In the genomic region with DNA sequence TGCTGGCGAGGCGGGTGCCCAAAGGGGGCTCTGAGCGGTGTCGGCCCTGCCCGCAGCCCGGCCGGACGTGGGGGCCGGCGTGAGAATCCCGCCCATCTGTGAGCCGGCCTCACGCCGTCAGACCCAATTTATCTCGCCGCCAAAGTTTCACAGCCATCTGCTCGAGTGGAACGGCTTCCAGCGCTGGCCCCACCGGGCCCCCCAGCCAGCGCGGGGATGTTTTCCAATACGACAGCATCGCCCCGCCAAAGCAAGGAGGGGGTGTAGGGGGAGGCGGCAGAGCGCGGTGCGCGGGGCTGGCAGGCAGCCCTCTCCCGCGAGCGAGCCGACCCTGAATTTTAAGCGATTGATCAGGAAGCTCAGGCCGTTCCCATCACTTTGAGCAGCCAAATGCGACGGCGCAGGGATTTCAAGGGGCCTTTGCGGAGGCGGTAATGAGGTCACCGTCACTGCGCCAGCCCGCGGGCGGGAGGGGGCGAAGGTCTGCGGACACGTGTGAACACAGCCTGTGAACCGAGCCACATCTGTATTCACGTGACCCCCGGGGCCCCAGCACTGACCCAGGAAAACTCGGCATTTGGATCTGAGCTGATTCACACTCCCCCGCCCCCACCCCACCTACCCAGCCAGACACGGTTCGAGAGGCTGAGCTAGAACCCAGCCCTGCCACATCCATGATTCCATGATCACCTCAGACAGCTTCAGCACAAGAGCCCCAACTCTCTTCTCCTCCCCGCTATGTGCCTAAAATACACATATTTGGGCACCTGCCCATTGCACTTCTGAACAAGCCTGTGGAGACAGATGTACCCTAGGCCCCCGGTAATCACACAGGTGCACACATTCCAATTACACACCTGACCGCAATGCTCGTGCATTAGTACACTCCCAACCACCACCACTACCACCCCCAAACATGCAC, we compare ENCODE assay signal across 1 cellular context.
TF ChIP-seq lines count a peak whose summit lies in the region.

No MANE protein-coding gene starts in this region.

TF ChIP-seq in K562, 482 proteins besides CTCF, POLR2A, EP300 and RAD21 (continued from another document and continues in another):
- TF ChIP-seq, protein P1, sequence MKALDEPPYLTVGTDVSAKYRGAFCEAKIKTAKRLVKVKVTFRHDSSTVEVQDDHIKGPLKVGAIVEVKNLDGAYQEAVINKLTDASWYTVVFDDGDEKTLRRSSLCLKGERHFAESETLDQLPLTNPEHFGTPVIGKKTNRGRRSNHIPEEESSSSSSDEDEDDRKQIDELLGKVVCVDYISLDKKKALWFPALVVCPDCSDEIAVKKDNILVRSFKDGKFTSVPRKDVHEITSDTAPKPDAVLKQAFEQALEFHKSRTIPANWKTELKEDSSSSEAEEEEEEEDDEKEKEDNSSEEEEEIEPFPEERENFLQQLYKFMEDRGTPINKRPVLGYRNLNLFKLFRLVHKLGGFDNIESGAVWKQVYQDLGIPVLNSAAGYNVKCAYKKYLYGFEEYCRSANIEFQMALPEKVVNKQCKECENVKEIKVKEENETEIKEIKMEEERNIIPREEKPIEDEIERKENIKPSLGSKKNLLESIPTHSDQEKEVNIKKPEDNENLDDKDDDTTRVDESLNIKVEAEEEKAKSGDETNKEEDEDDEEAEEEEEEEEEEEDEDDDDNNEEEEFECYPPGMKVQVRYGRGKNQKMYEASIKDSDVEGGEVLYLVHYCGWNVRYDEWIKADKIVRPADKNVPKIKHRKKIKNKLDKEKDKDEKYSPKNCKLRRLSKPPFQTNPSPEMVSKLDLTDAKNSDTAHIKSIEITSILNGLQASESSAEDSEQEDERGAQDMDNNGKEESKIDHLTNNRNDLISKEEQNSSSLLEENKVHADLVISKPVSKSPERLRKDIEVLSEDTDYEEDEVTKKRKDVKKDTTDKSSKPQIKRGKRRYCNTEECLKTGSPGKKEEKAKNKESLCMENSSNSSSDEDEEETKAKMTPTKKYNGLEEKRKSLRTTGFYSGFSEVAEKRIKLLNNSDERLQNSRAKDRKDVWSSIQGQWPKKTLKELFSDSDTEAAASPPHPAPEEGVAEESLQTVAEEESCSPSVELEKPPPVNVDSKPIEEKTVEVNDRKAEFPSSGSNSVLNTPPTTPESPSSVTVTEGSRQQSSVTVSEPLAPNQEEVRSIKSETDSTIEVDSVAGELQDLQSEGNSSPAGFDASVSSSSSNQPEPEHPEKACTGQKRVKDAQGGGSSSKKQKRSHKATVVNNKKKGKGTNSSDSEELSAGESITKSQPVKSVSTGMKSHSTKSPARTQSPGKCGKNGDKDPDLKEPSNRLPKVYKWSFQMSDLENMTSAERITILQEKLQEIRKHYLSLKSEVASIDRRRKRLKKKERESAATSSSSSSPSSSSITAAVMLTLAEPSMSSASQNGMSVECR (CRISPR knock-in tag; IDR thresholded peaks at IDR 0.05) = 0 out of 2 replicates have a peak, but pooled peaks have one; percentile 16
- no peak for TF ChIP-seq ZNF263 (CRISPR knock-in tag; IDR thresholded peaks at IDR 0.05; ENCODE audit: borderline replicate concordance)
- TF ChIP-seq CXXC5 (CRISPR knock-in tag; IDR thresholded peaks at IDR 0.05) = peak; percentile 63
- no peak for TF ChIP-seq NONO (IDR thresholded peaks at IDR 0.05; ENCODE audit: low read depth in 2 of 2, low read length in 1 of 2)
- peak; percentile 34; the same call in 1 of the 2 replicates for TF ChIP-seq RBFOX2 (IDR thresholded peaks at IDR 0.05; ENCODE audit: low read depth, low read length)
- TF ChIP-seq SPI1 (IDR thresholded peaks at IDR 0.05; ENCODE audit: borderline replicate concordance, low read depth, low read length) = no peak
- TF ChIP-seq PHB (CRISPR knock-in tag; IDR thresholded peaks at IDR 0.05) = no peak
- TF ChIP-seq, protein P2, sequence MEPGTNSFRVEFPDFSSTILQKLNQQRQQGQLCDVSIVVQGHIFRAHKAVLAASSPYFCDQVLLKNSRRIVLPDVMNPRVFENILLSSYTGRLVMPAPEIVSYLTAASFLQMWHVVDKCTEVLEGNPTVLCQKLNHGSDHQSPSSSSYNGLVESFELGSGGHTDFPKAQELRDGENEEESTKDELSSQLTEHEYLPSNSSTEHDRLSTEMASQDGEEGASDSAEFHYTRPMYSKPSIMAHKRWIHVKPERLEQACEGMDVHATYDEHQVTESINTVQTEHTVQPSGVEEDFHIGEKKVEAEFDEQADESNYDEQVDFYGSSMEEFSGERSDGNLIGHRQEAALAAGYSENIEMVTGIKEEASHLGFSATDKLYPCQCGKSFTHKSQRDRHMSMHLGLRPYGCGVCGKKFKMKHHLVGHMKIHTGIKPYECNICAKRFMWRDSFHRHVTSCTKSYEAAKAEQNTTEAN (CRISPR knock-in tag; IDR thresholded peaks at IDR 0.05) = no peak
- peak; percentile 79; the same call in 1 of the 2 replicates for TF ChIP-seq JUND (IDR thresholded peaks at IDR 0.05; ENCODE audit: borderline replicate concordance, low read depth, low read length)
- peak; percentile 21; the same call in 1 of the 3 replicates for TF ChIP-seq JUND (tag; IDR thresholded peaks at IDR 0.05; ENCODE audit: borderline replicate concordance, low read depth, low read length)
- TF ChIP-seq, protein P3, sequence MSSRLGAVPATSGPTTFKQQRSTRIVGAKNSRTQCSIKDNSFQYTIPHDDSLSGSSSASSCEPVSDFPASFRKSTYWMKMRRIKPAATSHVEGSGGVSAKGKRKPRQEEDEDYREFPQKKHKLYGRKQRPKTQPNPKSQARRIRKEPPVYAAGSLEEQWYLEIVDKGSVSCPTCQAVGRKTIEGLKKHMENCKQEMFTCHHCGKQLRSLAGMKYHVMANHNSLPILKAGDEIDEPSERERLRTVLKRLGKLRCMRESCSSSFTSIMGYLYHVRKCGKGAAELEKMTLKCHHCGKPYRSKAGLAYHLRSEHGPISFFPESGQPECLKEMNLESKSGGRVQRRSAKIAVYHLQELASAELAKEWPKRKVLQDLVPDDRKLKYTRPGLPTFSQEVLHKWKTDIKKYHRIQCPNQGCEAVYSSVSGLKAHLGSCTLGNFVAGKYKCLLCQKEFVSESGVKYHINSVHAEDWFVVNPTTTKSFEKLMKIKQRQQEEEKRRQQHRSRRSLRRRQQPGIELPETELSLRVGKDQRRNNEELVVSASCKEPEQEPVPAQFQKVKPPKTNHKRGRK (tag; IDR thresholded peaks at IDR 0.05) = no peak
- no peak for TF ChIP-seq FOXA1 (IDR thresholded peaks at IDR 0.05; ENCODE audit: borderline replicate concordance)
- TF ChIP-seq, protein P4, sequence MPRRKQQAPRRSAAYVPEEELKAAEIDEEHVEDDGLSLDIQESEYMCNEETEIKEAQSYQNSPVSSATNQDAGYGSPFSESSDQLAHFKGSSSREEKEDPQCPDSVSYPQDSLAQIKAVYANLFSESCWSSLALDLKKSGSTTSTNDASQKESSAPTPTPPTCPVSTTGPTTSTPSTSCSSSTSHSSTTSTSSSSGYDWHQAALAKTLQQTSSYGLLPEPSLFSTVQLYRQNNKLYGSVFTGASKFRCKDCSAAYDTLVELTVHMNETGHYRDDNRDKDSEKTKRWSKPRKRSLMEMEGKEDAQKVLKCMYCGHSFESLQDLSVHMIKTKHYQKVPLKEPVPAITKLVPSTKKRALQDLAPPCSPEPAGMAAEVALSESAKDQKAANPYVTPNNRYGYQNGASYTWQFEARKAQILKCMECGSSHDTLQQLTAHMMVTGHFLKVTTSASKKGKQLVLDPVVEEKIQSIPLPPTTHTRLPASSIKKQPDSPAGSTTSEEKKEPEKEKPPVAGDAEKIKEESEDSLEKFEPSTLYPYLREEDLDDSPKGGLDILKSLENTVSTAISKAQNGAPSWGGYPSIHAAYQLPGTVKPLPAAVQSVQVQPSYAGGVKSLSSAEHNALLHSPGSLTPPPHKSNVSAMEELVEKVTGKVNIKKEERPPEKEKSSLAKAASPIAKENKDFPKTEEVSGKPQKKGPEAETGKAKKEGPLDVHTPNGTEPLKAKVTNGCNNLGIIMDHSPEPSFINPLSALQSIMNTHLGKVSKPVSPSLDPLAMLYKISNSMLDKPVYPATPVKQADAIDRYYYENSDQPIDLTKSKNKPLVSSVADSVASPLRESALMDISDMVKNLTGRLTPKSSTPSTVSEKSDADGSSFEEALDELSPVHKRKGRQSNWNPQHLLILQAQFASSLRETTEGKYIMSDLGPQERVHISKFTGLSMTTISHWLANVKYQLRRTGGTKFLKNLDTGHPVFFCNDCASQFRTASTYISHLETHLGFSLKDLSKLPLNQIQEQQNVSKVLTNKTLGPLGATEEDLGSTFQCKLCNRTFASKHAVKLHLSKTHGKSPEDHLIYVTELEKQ (CRISPR knock-in tag; IDR thresholded peaks at IDR 0.05) = no peak
- TF ChIP-seq HMGN3 (IDR thresholded peaks at IDR 0.05; ENCODE audit: borderline replicate concordance, extremely low read depth, insufficient read length, low read depth, low read length) = peak; percentile 29
- no peak for TF ChIP-seq CCAR2 (IDR thresholded peaks at IDR 0.05; ENCODE audit: low read depth, low read length)
- no peak for TF ChIP-seq BRD4 (IDR thresholded peaks at IDR 0.05)
- no peak for TF ChIP-seq ZNF41 (CRISPR knock-in tag; conservative IDR thresholded peaks at IDR 0.05)
- TF ChIP-seq HDAC3 (IDR thresholded peaks at IDR 0.05; ENCODE audit: borderline replicate concordance, partially characterized antibody) = no peak
- no peak; the same call in 1 of the 2 replicates for TF ChIP-seq RAD51 (IDR thresholded peaks at IDR 0.05; ENCODE audit: borderline replicate concordance, low read depth)
- TF ChIP-seq CBFA2T3 (IDR thresholded peaks at IDR 0.05) = no peak
- peak; percentile 23; the same call in 1 of the 2 replicates for TF ChIP-seq LEF1 (IDR thresholded peaks at IDR 0.05)
- no peak for TF ChIP-seq ATF1 (CRISPR knock-in tag; IDR thresholded peaks at IDR 0.05)
- peak; percentile 30 for TF ChIP-seq ATF1 (tag; IDR thresholded peaks at IDR 0.05)
- no peak for TF ChIP-seq KDM1A (IDR thresholded peaks at IDR 0.05)
- no peak for TF ChIP-seq ZNF764 (CRISPR knock-in tag; IDR thresholded peaks at IDR 0.05; ENCODE audit: low read depth)
- peak; percentile 98 for TF ChIP-seq EGR1 (conservative IDR thresholded peaks at IDR 0.05)
- no peak for TF ChIP-seq NR3C1 (CRISPR knock-in tag; IDR thresholded peaks at IDR 0.05)
- TF ChIP-seq TCF7L2 (IDR thresholded peaks at IDR 0.05; ENCODE audit: low read depth, low read length) = no peak
- no peak for TF ChIP-seq NFRKB (IDR thresholded peaks at IDR 0.05; ENCODE audit: low read depth)
- TF ChIP-seq, protein P5, sequence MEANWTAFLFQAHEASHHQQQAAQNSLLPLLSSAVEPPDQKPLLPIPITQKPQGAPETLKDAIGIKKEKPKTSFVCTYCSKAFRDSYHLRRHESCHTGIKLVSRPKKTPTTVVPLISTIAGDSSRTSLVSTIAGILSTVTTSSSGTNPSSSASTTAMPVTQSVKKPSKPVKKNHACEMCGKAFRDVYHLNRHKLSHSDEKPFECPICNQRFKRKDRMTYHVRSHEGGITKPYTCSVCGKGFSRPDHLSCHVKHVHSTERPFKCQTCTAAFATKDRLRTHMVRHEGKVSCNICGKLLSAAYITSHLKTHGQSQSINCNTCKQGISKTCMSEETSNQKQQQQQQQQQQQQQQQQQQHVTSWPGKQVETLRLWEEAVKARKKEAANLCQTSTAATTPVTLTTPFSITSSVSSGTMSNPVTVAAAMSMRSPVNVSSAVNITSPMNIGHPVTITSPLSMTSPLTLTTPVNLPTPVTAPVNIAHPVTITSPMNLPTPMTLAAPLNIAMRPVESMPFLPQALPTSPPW (CRISPR knock-in tag; IDR thresholded peaks at IDR 0.05) = peak; percentile 46
- TF ChIP-seq NFIC (IDR thresholded peaks at IDR 0.05) = no peak
- TF ChIP-seq MEF2D (tag; conservative IDR thresholded peaks at IDR 0.05; ENCODE audit: low read depth) = no peak
- TF ChIP-seq, protein P6, sequence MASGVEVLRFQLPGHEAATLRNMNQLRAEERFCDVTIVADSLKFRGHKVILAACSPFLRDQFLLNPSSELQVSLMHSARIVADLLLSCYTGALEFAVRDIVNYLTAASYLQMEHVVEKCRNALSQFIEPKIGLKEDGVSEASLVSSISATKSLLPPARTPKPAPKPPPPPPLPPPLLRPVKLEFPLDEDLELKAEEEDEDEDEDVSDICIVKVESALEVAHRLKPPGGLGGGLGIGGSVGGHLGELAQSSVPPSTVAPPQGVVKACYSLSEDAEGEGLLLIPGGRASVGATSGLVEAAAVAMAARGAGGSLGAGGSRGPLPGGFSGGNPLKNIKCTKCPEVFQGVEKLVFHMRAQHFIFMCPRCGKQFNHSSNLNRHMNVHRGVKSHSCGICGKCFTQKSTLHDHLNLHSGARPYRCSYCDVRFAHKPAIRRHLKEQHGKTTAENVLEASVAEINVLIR (CRISPR knock-in tag; IDR thresholded peaks at IDR 0.05) = 0 out of 2 replicates have a peak, but pooled peaks have one; percentile 10
- TF ChIP-seq, protein P7, sequence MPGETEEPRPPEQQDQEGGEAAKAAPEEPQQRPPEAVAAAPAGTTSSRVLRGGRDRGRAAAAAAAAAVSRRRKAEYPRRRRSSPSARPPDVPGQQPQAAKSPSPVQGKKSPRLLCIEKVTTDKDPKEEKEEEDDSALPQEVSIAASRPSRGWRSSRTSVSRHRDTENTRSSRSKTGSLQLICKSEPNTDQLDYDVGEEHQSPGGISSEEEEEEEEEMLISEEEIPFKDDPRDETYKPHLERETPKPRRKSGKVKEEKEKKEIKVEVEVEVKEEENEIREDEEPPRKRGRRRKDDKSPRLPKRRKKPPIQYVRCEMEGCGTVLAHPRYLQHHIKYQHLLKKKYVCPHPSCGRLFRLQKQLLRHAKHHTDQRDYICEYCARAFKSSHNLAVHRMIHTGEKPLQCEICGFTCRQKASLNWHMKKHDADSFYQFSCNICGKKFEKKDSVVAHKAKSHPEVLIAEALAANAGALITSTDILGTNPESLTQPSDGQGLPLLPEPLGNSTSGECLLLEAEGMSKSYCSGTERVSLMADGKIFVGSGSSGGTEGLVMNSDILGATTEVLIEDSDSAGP (CRISPR knock-in tag; IDR thresholded peaks at IDR 0.05) = no peak
- TF ChIP-seq PHF20 (IDR thresholded peaks at IDR 0.05; ENCODE audit: partially characterized antibody) = no peak
- TF ChIP-seq KDM4B (IDR thresholded peaks at IDR 0.05; ENCODE audit: borderline replicate concordance in 2 of 2, low read depth in 1 of 2) = no peak
- peak; percentile 75 for TF ChIP-seq JUN (IDR thresholded peaks at IDR 0.05; ENCODE audit: borderline replicate concordance, low read depth, low read length)
- TF ChIP-seq JUN (CRISPR knock-in tag; IDR thresholded peaks at IDR 0.05; ENCODE audit: borderline replicate concordance) = no peak
- TF ChIP-seq ZNF134 (CRISPR knock-in tag; conservative IDR thresholded peaks at IDR 0.05) = no peak
- TF ChIP-seq CSDE1 (IDR thresholded peaks at IDR 0.05) = no peak
- TF ChIP-seq SMC3 (conservative IDR thresholded peaks at IDR 0.05; ENCODE audit: insufficient read depth, low read depth, low read length) = no peak
- no peak for TF ChIP-seq ZNF274 (IDR thresholded peaks at IDR 0.05; ENCODE audit: borderline replicate concordance, low read depth, low read length)
- TF ChIP-seq KDM5B (IDR thresholded peaks at IDR 0.05; ENCODE audit: insufficient replicate concordance, low read depth, low read length) = no peak
- TF ChIP-seq, protein P8, sequence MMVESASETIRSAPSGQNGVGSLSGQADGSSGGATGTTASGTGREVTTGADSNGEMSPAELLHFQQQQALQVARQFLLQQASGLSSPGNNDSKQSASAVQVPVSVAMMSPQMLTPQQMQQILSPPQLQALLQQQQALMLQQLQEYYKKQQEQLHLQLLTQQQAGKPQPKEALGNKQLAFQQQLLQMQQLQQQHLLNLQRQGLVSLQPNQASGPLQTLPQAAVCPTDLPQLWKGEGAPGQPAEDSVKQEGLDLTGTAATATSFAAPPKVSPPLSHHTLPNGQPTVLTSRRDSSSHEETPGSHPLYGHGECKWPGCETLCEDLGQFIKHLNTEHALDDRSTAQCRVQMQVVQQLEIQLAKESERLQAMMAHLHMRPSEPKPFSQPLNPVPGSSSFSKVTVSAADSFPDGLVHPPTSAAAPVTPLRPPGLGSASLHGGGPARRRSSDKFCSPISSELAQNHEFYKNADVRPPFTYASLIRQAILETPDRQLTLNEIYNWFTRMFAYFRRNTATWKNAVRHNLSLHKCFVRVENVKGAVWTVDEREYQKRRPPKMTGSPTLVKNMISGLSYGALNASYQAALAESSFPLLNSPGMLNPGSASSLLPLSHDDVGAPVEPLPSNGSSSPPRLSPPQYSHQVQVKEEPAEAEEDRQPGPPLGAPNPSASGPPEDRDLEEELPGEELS (CRISPR knock-in tag; IDR thresholded peaks at IDR 0.05; ENCODE audit: borderline replicate concordance) = no peak
